In genomic region chr10:124648738-124649137, GRCh38 we compare ENCODE assay signal across 8 cellular contexts.
DNase-seq lines count a peak whose midpoint lies in the region; ATAC-seq and TF ChIP-seq lines count a peak whose summit lies in the region.

No MANE protein-coding gene starts in this region.

- H3K36me3 Mint-ChIP-seq in central memory CD8-positive, alpha-beta T cell (ENCODE audit: insufficient read depth), result peaks cover 40% of the 10 kb centered on the region

- H3K27ac ChIP-seq in VCaP, result peak overlapping the region; percentile 22

- H3K4me1 Mint-ChIP-seq in central memory CD8-positive, alpha-beta T cell, result peaks cover 100% of the 10 kb centered on the region

- no peaks in the 10 kb centered on the region for H3K9me3 Mint-ChIP-seq in central memory CD8-positive, alpha-beta T cell

- H3K27me3 Mint-ChIP-seq in central memory CD8-positive, alpha-beta T cell, result no peaks in the 10 kb centered on the region

- DNase-seq in COR-L47 (lab: John Stamatoyannopoulos, UW), result peak; percentile 73
- DNase-seq in NCI-H1105 (lab: John Stamatoyannopoulos, UW), result peak; percentile 63
- peak; percentile 40 to 63 for DNase-seq in central memory CD8-positive, alpha-beta T cell (ENCODE audit: low spot score in 2 of 2)
- peak; percentile 78 for DNase-seq in left lobe of liver (ENCODE audit: low spot score)
- DNase-seq in stimulated activated CD8-positive, alpha-beta memory T cell treated with anti-CD3 and anti-CD28 coated beads, Interleukin-4, amount 100 ng/mL, for 48 hours, result peak; percentile 70

- peak overlapping the region; percentile 73 for H3K4me3 Mint-ChIP-seq in central memory CD8-positive, alpha-beta T cell

- peak; percentile 15 for ATAC-seq in central memory CD8-positive, alpha-beta T cell (replicated peaks; ENCODE audit: extremely low read depth, poor library complexity, severe bottlenecking)
- ATAC-seq in left lobe of liver, result peak; percentile 76
- no peak for ATAC-seq in GM18858 (IDR thresholded peaks at IDR 0.05; ENCODE audit: unreplicated experiment)
- ATAC-seq in GM21515 (IDR thresholded peaks at IDR 0.05; ENCODE audit: unreplicated experiment), result no peak

- peak overlapping the region; percentile 99 for H3K27ac Mint-ChIP-seq in central memory CD8-positive, alpha-beta T cell (ENCODE audit: low read depth)

- TF ChIP-seq CTCF in VCaP (conservative IDR thresholded peaks at IDR 0.05), result no peak

Comparison
In these comparisons a context has a peak if more than half of its experiments do, and no peak if none do; other contexts are left out.
1. ATAC-seq: peak in central memory CD8-positive, alpha-beta T cell (single experiment) and left lobe of liver (single experiment); none in GM18858 (single experiment) and GM21515 (single experiment).
2. Peak in every context shown above with its lines, with median percentiles within 50 percentile points of each other: DNase-seq.